2 cellular contexts compared by ENCODE assay signal in genomic region chr5:149840226-149840825, GRCh38.
TF ChIP-seq lines count a peak whose summit lies in the region.

No MANE protein-coding gene starts in this region.

TF ChIP-seq in A549, 52 proteins besides CTCF, POLR2A, EP300 and RAD21:
- TF ChIP-seq ESRRA (IDR thresholded peaks at IDR 0.05; ENCODE audit: borderline replicate concordance, low read length) (no peak), CHD2 (IDR thresholded peaks at IDR 0.05; ENCODE audit: low read length, partially characterized antibody) (no peak), SMC3 (IDR thresholded peaks at IDR 0.05) (no peak)
TF ChIP-seq in A549: peak in this region for 0.

TF ChIP-seq in HEK293, 187 proteins besides CTCF, POLR2A, EP300 and RAD21:
- no peak for TF ChIP-seq ZNF274 (IDR thresholded peaks at IDR 0.05; ENCODE audit: low read length)
- no peak for TF ChIP-seq ZNF274 (tag by site-specific recombination; IDR thresholded peaks at IDR 0.05; ENCODE audit: borderline replicate concordance)
- TF ChIP-seq GLI2 (tag by site-specific recombination; IDR thresholded peaks at IDR 0.05; ENCODE audit: borderline replicate concordance, low read depth) = no peak
- TF ChIP-seq ZNF670 (tag by site-specific recombination; IDR thresholded peaks at IDR 0.05; ENCODE audit: low read depth) = no peak
- TF ChIP-seq ZIC2 (tag by site-specific recombination; IDR thresholded peaks at IDR 0.05) = peak; percentile 71
TF ChIP-seq in HEK293: peak in this region for 1.
